20 cellular contexts compared by ENCODE assay signal in genomic region chr11:28537822-28538221, GRCh38.
A peak's percentile ranks its signal among the peaks of the same experiment; 100 is the strongest.
DNase-seq lines count a peak whose midpoint lies in the region; ATAC-seq, FAIRE-seq and TF ChIP-seq lines count a peak whose summit lies in the region.
"Had no signal": no experiment of that assay in that cellular context is flagged by ENCODE, and none has a peak within 500 bp of the region (broad histone marks: within the 10 kb centered on the region; RNA-seq: fewer than 3 reads in every experiment).

No MANE protein-coding gene starts in this region.

- no peaks in the 10 kb centered on the region for H4K20me1 ChIP-seq in fibroblast of lung (ENCODE audit: control insufficient read depth, extremely low read depth, insufficient read depth, low read length)

- H3K36me3 ChIP-seq in fibroblast of lung (ENCODE audit: control insufficient read depth, insufficient read depth, low read length), result no peaks in the 10 kb centered on the region
- no peaks in the 10 kb centered on the region for H3K36me3 ChIP-seq in small intestine (ENCODE audit: control insufficient read depth in 2 of 2, insufficient read depth in 2 of 2, low read length in 2 of 2)

- intact Hi-C loops in cardiac septum (cut with DNase I), result no loop called here

- DNase-seq in EL (peak; percentile 45), LNCaP clone FGC (ENCODE audit: low read depth) (peak; percentile 67), fibroblast of lung (ENCODE audit: low read depth in 2 of 2) (peak; percentile 21 to 26), small intestine (no peak), NCI-H1092 treated with DMSO at 0.1 percent for 48 hours (lab: John Stamatoyannopoulos, UW) (no peak), cardiac septum (ENCODE audit: low spot score) (no peak)
- DNase-seq: CD4-positive, CD25-positive, alpha-beta regulatory T cell; COR-L47; Karpas-422; NCI-H1417; NCI-H187 treated with DMSO at 0.1 percent for 48 hours; NCI-H226; NCI-H524 treated with DMSO at 0.1 percent for 48 hours; PC-9; T-helper 1 cell had no signal

- no peak for ATAC-seq in GM18909 (IDR thresholded peaks at IDR 0.05; ENCODE audit: poor library complexity, unreplicated experiment)

- TF ChIP-seq CTCF in LNCaP clone FGC (IDR thresholded peaks at IDR 0.05; ENCODE audit: control insufficient read depth, extremely low read depth, insufficient read depth), result no peak
- no peak for TF ChIP-seq CTCF in fibroblast of lung (conservative IDR thresholded peaks at IDR 0.05 in 1 of 2, IDR thresholded peaks at IDR 0.05 in 1 of 2; ENCODE audit: low read depth in 1 of 2, low read length in 2 of 2)

- FAIRE-seq in small intestine (lab: Jason Lieb, UNC), result peak; percentile 26
- FAIRE-seq: GM12892, GM18507, H54 had no signal

- H3K4me1 ChIP-seq in fibroblast of lung (ENCODE audit: control insufficient read depth, extremely low read depth, insufficient read depth, low read length), result no peaks in the 10 kb centered on the region
- no peaks in the 10 kb centered on the region for H3K4me1 ChIP-seq in small intestine (ENCODE audit: control insufficient read depth in 2 of 2, insufficient read depth in 1 of 2, low read depth in 1 of 2, low read length in 1 of 2)

- H3K9me3 ChIP-seq in fibroblast of lung (ENCODE audit: control insufficient read depth, insufficient read depth, low read depth, low read length) (no peaks in the 10 kb centered on the region), small intestine (ENCODE audit: control insufficient read depth, low read depth) (no peaks in the 10 kb centered on the region)

- no peak overlapping the region for H3K9ac ChIP-seq in fibroblast of lung (ENCODE audit: insufficient read depth, low read length)

- H3K4me3 ChIP-seq in LNCaP clone FGC (ENCODE audit: low read depth, low read length) (no peak overlapping the region), fibroblast of lung (replicated peaks in 1 of 4; ENCODE audit: control extremely low read depth in 1 of 4, insufficient read depth in 1 of 4, low read depth in 3 of 4, low read length in 4 of 4) (no peak overlapping the region), small intestine (ENCODE audit: low read depth in 1 of 2, low read length in 2 of 2) (no peak overlapping the region)
- H3K4me3 ChIP-seq: PC-9 had no signal

- H3K27ac ChIP-seq in fibroblast of lung (ENCODE audit: insufficient read depth, low read length) (no peak overlapping the region), small intestine (ENCODE audit: low read depth in 1 of 2, low read length in 1 of 2) (no peak overlapping the region)
- H3K27ac ChIP-seq: PC-9, RWPE1 had no signal

- H2AFZ ChIP-seq in fibroblast of lung (ENCODE audit: low read length), result no peak overlapping the region
- H2AFZ ChIP-seq: PC-9 had no signal

- H3K27me3 ChIP-seq in fibroblast of lung (ENCODE audit: control insufficient read depth, insufficient read depth, low read length), result no peaks in the 10 kb centered on the region
- H3K27me3 ChIP-seq in small intestine (ENCODE audit: control insufficient read depth in 2 of 2, insufficient read depth in 2 of 2, low read length in 2 of 2), result no peaks in the 10 kb centered on the region

- no peak overlapping the region for H3K4me2 ChIP-seq in fibroblast of lung (ENCODE audit: extremely low read depth, insufficient read depth, low read length)
- H3K4me2 ChIP-seq: PC-9 had no signal

- H3K79me2 ChIP-seq in fibroblast of lung (ENCODE audit: control insufficient read depth, insufficient read depth, low read length), result no peaks in the 10 kb centered on the region

Comparison
In these comparisons a context has a peak if more than half of its experiments do, and no peak if none do; other contexts are left out.
1. DNase-seq: peak in EL (single experiment), LNCaP clone FGC (single experiment) and fibroblast of lung (2 of 2); none in small intestine (single experiment), NCI-H1092 treated with DMSO at 0.1 percent for 48 hours (single experiment) and cardiac septum (single experiment).